ENCODE assay signal across 8 cellular contexts in genomic region chr19:45153339-45154063, GRCh38. TPM values are rescaled to one million over a fixed set of nuclear protein-coding genes. Genes with fewer than 3 reads are reported as not detected.
DNase-seq lines count a peak whose midpoint lies in the region; ATAC-seq, FAIRE-seq and TF ChIP-seq lines count a peak whose summit lies in the region.

No MANE protein-coding gene starts in this region.

- H3K36me3 ChIP-seq in CD8-positive, alpha-beta memory T cell (ENCODE audit: insufficient read depth, low read length), result no peaks in the 10 kb centered on the region
- no peaks in the 10 kb centered on the region for H3K36me3 ChIP-seq in Peyer's patch

- peaks cover 19% of the 10 kb centered on the region for H3K4me1 ChIP-seq in CD8-positive, alpha-beta memory T cell (ENCODE audit: insufficient read depth, low read length)
- peaks cover 0 to 27% (median 23%) of the 10 kb centered on the region in 4 donors for H3K4me1 ChIP-seq in Peyer's patch

- no peaks in the 10 kb centered on the region for H3K9me3 ChIP-seq in CD8-positive, alpha-beta memory T cell (ENCODE audit: low read length)
- H3K9me3 ChIP-seq in Peyer's patch, result no peaks in the 10 kb centered on the region
- no peaks in the 10 kb centered on the region for H3K9me3 ChIP-seq in iPS-18c (ENCODE audit: control insufficient read depth, insufficient read depth, low read length)

- H3K4me3 Mint-ChIP-seq in CD8-positive, alpha-beta memory T cell, result peak overlapping the region; percentile 78 to 90 (median 83)

- no peak for TF ChIP-seq CTCF in Peyer's patch (IDR thresholded peaks at IDR 0.05)

- H3K36me3 Mint-ChIP-seq in CD8-positive, alpha-beta memory T cell, result no peaks in the 10 kb centered on the region

- no peak for ATAC-seq in GM18520 (IDR thresholded peaks at IDR 0.05; ENCODE audit: unreplicated experiment)

- H3K9me3 Mint-ChIP-seq in CD8-positive, alpha-beta memory T cell, result no peaks in the 10 kb centered on the region

- H3K27ac ChIP-seq in CD8-positive, alpha-beta memory T cell (ENCODE audit: low read depth, low read length), result no peak overlapping the region
- H3K27ac ChIP-seq in Peyer's patch (peak overlapping the region in 1 of 4 donors; percentile 42), skin epidermis (peak overlapping the region in 3 of 21 experiments; percentile 12 to 14 (median 12))

- peaks cover 20 to 35% (median 22%) of the 10 kb centered on the region in 3 donors for H3K4me1 Mint-ChIP-seq in CD8-positive, alpha-beta memory T cell

- peak overlapping the region; percentile 45 for H3K4me3 ChIP-seq in CD8-positive, alpha-beta memory T cell (ENCODE audit: low read length)
- H3K4me3 ChIP-seq in Peyer's patch, result peak overlapping the region; percentile 22 to 46 (median 41)
- peak overlapping the region; percentile 42 for H3K4me3 ChIP-seq in iPS-18c (ENCODE audit: insufficient read depth, low read depth, low read length)
- peak overlapping the region; percentile 1 to 26 (median 7) for H3K4me3 ChIP-seq in skin epidermis

- H3K27ac Mint-ChIP-seq in CD8-positive, alpha-beta memory T cell, result peak overlapping the region in 5 of 8 donors; percentile 23 to 88 (median 70)

- no peak for TF ChIP-seq POLR2A in Peyer's patch (IDR thresholded peaks at IDR 0.05)

- DNase-seq in CD8-positive, alpha-beta memory T cell, result peak in 4 of 5 donors; percentile 17 to 32 (median 23)
- DNase-seq in Peyer's patch, result no peak
- DNase-seq in astrocyte of the hippocampus (ENCODE audit: low read depth, low spot score), result peak; percentile 72
- DNase-seq in cortex of kidney (lab: John Stamatoyannopoulos, UW), result no peak
- DNase-seq in HTR-8/SVneo (ENCODE audit: insufficient read length, low spot score), result no peak

- peaks cover 6% of the 10 kb centered on the region for H3K27me3 ChIP-seq in CD8-positive, alpha-beta memory T cell (ENCODE audit: insufficient read depth, low read length, poor library complexity, severe bottlenecking)
- peaks cover 0 to 8% of the 10 kb centered on the region in 2 donors for H3K27me3 ChIP-seq in Peyer's patch

- FAIRE-seq in HTR-8/SVneo (lab: Jason Lieb, UNC), result no peak

- CTCF ChIA-PET in CD8-positive, alpha-beta memory T cell (lab: Charles Lee), result interaction anchor here (0.8 to 2.0 kb wide), 5 partner anchors 11 to 50 kb away, joined by 3 to 10 read pairs (median 5); partner anchors contain the start of genes BLOC1S3 and TRAPPC6A

- peaks cover 10 to 19% of the 10 kb centered on the region in 2 donors for H3K27me3 Mint-ChIP-seq in CD8-positive, alpha-beta memory T cell

- POLR2A ChIA-PET in CD8-positive, alpha-beta memory T cell (lab: Charles Lee), result interaction anchor here (1.4 to 2.2 kb wide), 4 partner anchors 11 to 60 kb away, joined by 4 to 19 read pairs (median 6); partner anchors contain the start of genes BLOC1S3, PPP1R37 and TRAPPC6A

RNA-seq across cellular contexts. Expression of gene NKPD1, which starts 7.3 kb away (rescaled TPM):
- total RNA-seq in CD8-positive, alpha-beta memory T cell, result under 1 TPM; 0.13 to 0.18 TPM
- polyA plus RNA-seq in CD8-positive, alpha-beta memory T cell, result 0.20 TPM
- under 1 TPM in 2 of 4 donors, not detected in 2; 0.35 to 0.40 TPM for total RNA-seq in Peyer's patch

RNA-seq across cellular contexts. Expression of gene TRAPPC6A, which starts 24.5 kb away (rescaled TPM):
- 10 to 100 TPM; 22.7 to 24.3 TPM for total RNA-seq in CD8-positive, alpha-beta memory T cell
- polyA plus RNA-seq in CD8-positive, alpha-beta memory T cell, result 151 TPM
- total RNA-seq in Peyer's patch, result 10 to 100 TPM; 11.4 to 58.6 (median 21.6) TPM

RNA-seq across cellular contexts. Expression of gene BLOC1S3, which starts 25.1 kb away (rescaled TPM):
- 10 to 100 TPM; 12.4 TPM for total RNA-seq in CD8-positive, alpha-beta memory T cell
- 19.9 TPM for polyA plus RNA-seq in CD8-positive, alpha-beta memory T cell
- total RNA-seq in Peyer's patch, result 10 to 100 TPM in 2 of 4 donors, 1 to 10 TPM in 2; 6.6 to 18.0 (median 10.3) TPM

Comparison
In these comparisons a context has a peak if more than half of its experiments do, and no peak if none do; other contexts are left out.
1. DNase-seq: peak in CD8-positive, alpha-beta memory T cell (4 of 5) and astrocyte of the hippocampus (single experiment); none in Peyer's patch (0 of 3), cortex of kidney (single experiment) and HTR-8/SVneo (single experiment).
2. Peak in every context shown above with its lines, with median percentiles within 50 percentile points of each other: H3K4me3 ChIP-seq.